ENCODE assay signal across 9 cellular contexts in genomic region chrX:17736856-17737706, GRCh38. TPM values are rescaled to one million over a fixed set of nuclear protein-coding genes. Genes with fewer than 3 reads are reported as not detected.
DNase-seq lines count a peak whose midpoint lies in the region; ATAC-seq and TF ChIP-seq lines count a peak whose summit lies in the region.
"Had no signal": no experiment of that assay in that cellular context is flagged by ENCODE, and none has a peak within 500 bp of the region (broad histone marks: within the 10 kb centered on the region; RNA-seq: fewer than 3 reads in every experiment).

Gene SCML1 (plus strand): TSS chrX:17737493. CDS start chrX:17744187, 6,694 bp downstream.

- H3K4me3 Mint-ChIP-seq in activated CD8-positive, alpha-beta memory T cell treated with anti-CD3 and anti-CD28 coated beads, Interleukin-2, amount 10 ng/mL, durations not matched to agents 7 days and 5 days: peak within 1 kb of the TSS; percentile 55
- H3K4me3 Mint-ChIP-seq in effector memory CD8-positive, alpha-beta T cell: peak within 1 kb of the TSS; percentile 85 to 86

- 1 to 39% methylated on average over 47 to 67 of the region's 67 CpGs for WGBS in lung, 2 donors

- peak within 1 kb of the TSS; percentile 37 for H3K27ac Mint-ChIP-seq in activated CD8-positive, alpha-beta memory T cell treated with anti-CD3 and anti-CD28 coated beads, Interleukin-2, amount 10 ng/mL, durations not matched to agents 7 days and 5 days
- H3K27ac Mint-ChIP-seq in effector memory CD8-positive, alpha-beta T cell: peak within 1 kb of the TSS; percentile 58 to 84

- peaks cover 43% of the 10 kb centered on the region for H3K27me3 Mint-ChIP-seq in activated CD8-positive, alpha-beta memory T cell treated with anti-CD3 and anti-CD28 coated beads, Interleukin-2, amount 10 ng/mL, durations not matched to agents 7 days and 5 days
- H3K27me3 Mint-ChIP-seq in effector memory CD8-positive, alpha-beta T cell: peaks cover 6 to 27% of the 10 kb centered on the region in 2 donors

- ATAC-seq in HG03432 (IDR thresholded peaks at IDR 0.05; ENCODE audit: unreplicated experiment): peak; percentile 79
- ATAC-seq in activated CD8-positive, alpha-beta memory T cell treated with anti-CD3 and anti-CD28 coated beads, Interleukin-2, amount 10 ng/mL, durations not matched to agents 7 days and 5 days: peak; percentile 88
- peak; percentile 62 for ATAC-seq in effector memory CD8-positive, alpha-beta T cell (replicated peaks)
- ATAC-seq in lung (ENCODE audit: insufficient read depth, low FRiP score): peak; percentile 89

- no peaks in the 10 kb centered on the region for H3K36me3 ChIP-seq in lung (ENCODE audit: control insufficient read depth in 2 of 2, insufficient read depth in 2 of 2, low read length in 2 of 2)

- H3K27ac ChIP-seq in lung (ENCODE audit: low read depth in 1 of 2, low read length in 1 of 2): peak within 1 kb of the TSS; percentile 93 to 94

- H3K27me3 ChIP-seq in lung (ENCODE audit: control insufficient read depth, insufficient read depth): peaks cover 3% of the 10 kb centered on the region

- H3K4me1 ChIP-seq in lung (ENCODE audit: control insufficient read depth in 2 of 2, insufficient read depth in 2 of 2, low read length in 2 of 2): peaks cover 0 to 1% of the 10 kb centered on the region in 2 donors

- DNase-seq in SKM-1 treated with dmso at 0.1 percent for 144 hours (lab: John Stamatoyannopoulos, UW; ENCODE audit: unreplicated experiment) (peak; percentile 16), SKM-1 (lab: John Stamatoyannopoulos, UW; ENCODE audit: unreplicated experiment) (no peak), NCI-H748 (lab: John Stamatoyannopoulos, UW; ENCODE audit: unreplicated experiment) (peak; percentile 98), lung (ENCODE audit: low spot score) (peak; percentile 96)
- DNase-seq in activated CD8-positive, alpha-beta memory T cell treated with anti-CD3 and anti-CD28 coated beads, Interleukin-2, amount 10 ng/mL, durations not matched to agents 7 days and 5 days: peak; percentile 86
- peak; percentile 21 to 34 (median 33) for DNase-seq in effector memory CD8-positive, alpha-beta T cell
- peak; percentile 84 to 87 for DNase-seq in stimulated activated CD4-positive, alpha-beta T cell treated with anti-CD3 and anti-CD28 coated beads, Interleukin-4, amount 100 ng/mL, for 48 hours (ENCODE audit: low read depth in 2 of 2)
- DNase-seq: DND-41 had no signal

- CTCF ChIA-PET in activated CD8-positive, alpha-beta memory T cell treated with anti-CD3 and anti-CD28 coated beads, Interleukin-2, amount 10 ng/mL, durations not matched to agents 7 days and 5 days (lab: Charles Lee): no interaction called here

- no peaks in the 10 kb centered on the region for H3K9me3 ChIP-seq in lung (ENCODE audit: control insufficient read depth in 2 of 2, insufficient read depth in 1 of 2, low read length in 1 of 2)

- no peaks in the 10 kb centered on the region for H3K9me3 Mint-ChIP-seq in activated CD8-positive, alpha-beta memory T cell treated with anti-CD3 and anti-CD28 coated beads, Interleukin-2, amount 10 ng/mL, durations not matched to agents 7 days and 5 days (ENCODE audit: low read depth)
- no peaks in the 10 kb centered on the region for H3K9me3 Mint-ChIP-seq in effector memory CD8-positive, alpha-beta T cell

- H3K4me3 ChIP-seq in lung: peak within 1 kb of the TSS; percentile 53

- H3K36me3 Mint-ChIP-seq in activated CD8-positive, alpha-beta memory T cell treated with anti-CD3 and anti-CD28 coated beads, Interleukin-2, amount 10 ng/mL, durations not matched to agents 7 days and 5 days: peaks cover 3% of the 10 kb centered on the region
- peaks cover 6% of the 10 kb centered on the region for H3K36me3 Mint-ChIP-seq in effector memory CD8-positive, alpha-beta T cell (ENCODE audit: insufficient read depth)

- peaks cover 19% of the 10 kb centered on the region for H3K4me1 Mint-ChIP-seq in activated CD8-positive, alpha-beta memory T cell treated with anti-CD3 and anti-CD28 coated beads, Interleukin-2, amount 10 ng/mL, durations not matched to agents 7 days and 5 days
- H3K4me1 Mint-ChIP-seq in effector memory CD8-positive, alpha-beta T cell (ENCODE audit: low read depth in 2 of 2): peaks cover 14 to 16% of the 10 kb centered on the region in 2 donors

- TF ChIP-seq CTCF in lung (IDR thresholded peaks at IDR 0.05; ENCODE audit: control extremely low read depth, extremely low read depth): no peak

RNA-seq across cellular contexts. Expression of gene SCML1, which starts in this region (rescaled TPM):
- under 1 TPM; 0.23 to 0.42 TPM for total RNA-seq in activated CD8-positive, alpha-beta memory T cell treated with anti-CD3 and anti-CD28 coated beads, Interleukin-2, amount 10 ng/mL, durations not matched to agents 7 days and 5 days
- total RNA-seq in lung: 10 to 100 TPM in 1 of 2 donors, 1 to 10 TPM in 1; 7.3 to 21.8 TPM
- 10 to 100 TPM in 1 of 2 donors, 1 to 10 TPM in 1; 6.5 to 30.8 TPM for polyA plus RNA-seq in lung

Comparison
In these comparisons a context has a peak if more than half of its experiments do, and no peak if none do; other contexts are left out.
1. RNA of gene SCML1 (total RNA-seq): 7.3 to 21.8 TPM in lung; 0.23 to 0.42 TPM in activated CD8-positive, alpha-beta memory T cell treated with anti-CD3 and anti-CD28 coated beads, Interleukin-2, amount 10 ng/mL, durations not matched to agents 7 days and 5 days; every median in the first group is over 4 times any median in the second.
2. Peak in DNase-seq and ATAC-seq in activated CD8-positive, alpha-beta memory T cell treated with anti-CD3 and anti-CD28 coated beads, Interleukin-2, amount 10 ng/mL, durations not matched to agents 7 days and 5 days; RNA of the gene not detected or under 1 TPM.
3. Peak in every context shown above with its lines, with median percentiles within 50 percentile points of each other: ATAC-seq.